ENCODE assay signal across 17 cellular contexts in genomic region chr19:49920624-49921363, GRCh38.
DNase-seq lines count a peak whose midpoint lies in the region; ATAC-seq and TF ChIP-seq lines count a peak whose summit lies in the region.
"Had no signal": no experiment of that assay in that cellular context is flagged by ENCODE, and none has a peak within 500 bp of the region (broad histone marks: within the 10 kb centered on the region; RNA-seq: fewer than 3 reads in every experiment).

No MANE protein-coding gene starts in this region.

- DNase-seq in NCI-H146 (lab: John Stamatoyannopoulos, UW) (peak; percentile 27), NCI-H146 treated with DMSO at 0.1 percent for 48 hours (lab: John Stamatoyannopoulos, UW; ENCODE audit: unreplicated experiment) (no peak), NCI-H128 (lab: John Stamatoyannopoulos, UW; ENCODE audit: unreplicated experiment) (peak; percentile 57), memory B cell (ENCODE audit: low spot score in 2 of 2) (no peak), NCI-H2196 treated with DMSO at 0.1 percent for 48 hours (lab: John Stamatoyannopoulos, UW; ENCODE audit: unreplicated experiment) (no peak), NCI-H1105 treated with DMSO at 0.1 percent for 48 hours (lab: John Stamatoyannopoulos, UW) (no peak), NCI-H2227 treated with DMSO at 0.1 percent for 48 hours (lab: John Stamatoyannopoulos, UW) (no peak)
- DNase-seq: activated CD4-positive, alpha-beta T cell treated with anti-CD3 and anti-CD28 coated beads for 48 hours; dorsolateral prefrontal cortex; GDM1; Kasumi-1; NCI-H446; occipital lobe had no signal

- H3K9me3 Mint-ChIP-seq in memory B cell: no peaks in the 10 kb centered on the region
- H3K9me3 Mint-ChIP-seq: activated T-helper 2 cell treated with anti-CD3 and anti-CD28 coated beads, Interferon-gamma antibody, Interleukin-2, Interleukin-4, amounts not matched to agents 10 μg/mL and 5 μg/mL and 100 μg/mL, durations not matched to agents 14 hours and 24 hours and 36 hours; T-helper 1 cell treated with Interleukin-12 subunit alpha and Interleukin-12 subunit beta and Interleukin-4 antibody, amounts not matched to agents 30 μg/mL and 1 μg/mL, for 36 hours had no signal

- H3K4me1 Mint-ChIP-seq in memory B cell: peaks cover 32% of the 10 kb centered on the region

- peaks cover 20% of the 10 kb centered on the region for H3K36me3 Mint-ChIP-seq in memory B cell

- peak; percentile 37 for ATAC-seq in memory B cell (ENCODE audit: low read depth)

- no peaks in the 10 kb centered on the region for H3K27me3 Mint-ChIP-seq in memory B cell

- no peak overlapping the region for H3K4me3 Mint-ChIP-seq in memory B cell
- H3K4me3 Mint-ChIP-seq: T-helper 1 cell treated with Interleukin-12 subunit alpha and Interleukin-12 subunit beta and Interleukin-4 antibody, amounts not matched to agents 30 μg/mL and 1 μg/mL, for 36 hours had no signal

- H3K27ac ChIP-seq in VCaP: 0 out of 2 replicates have a peak overlapping the region, but pooled peaks have one; percentile 7
- H3K27ac ChIP-seq: 22Rv1, dorsolateral prefrontal cortex had no signal

- peak overlapping the region; percentile 85 for H3K27ac Mint-ChIP-seq in memory B cell
- H3K27ac Mint-ChIP-seq: T-helper 1 cell treated with Interleukin-12 subunit alpha and Interleukin-12 subunit beta and Interleukin-4 antibody, amounts not matched to agents 30 μg/mL and 1 μg/mL, for 36 hours had no signal

- no peak for TF ChIP-seq CTCF in VCaP (conservative IDR thresholded peaks at IDR 0.05)

Comparison
In these comparisons a context has a peak if more than half of its experiments do, and no peak if none do; other contexts are left out.
1. DNase-seq: peak in NCI-H146 (single experiment) and NCI-H128 (single experiment); none in NCI-H146 treated with DMSO at 0.1 percent for 48 hours (single experiment), memory B cell (0 of 2), NCI-H2196 treated with DMSO at 0.1 percent for 48 hours (single experiment), NCI-H1105 treated with DMSO at 0.1 percent for 48 hours (single experiment) and NCI-H2227 treated with DMSO at 0.1 percent for 48 hours (single experiment).